14 cellular contexts compared by ENCODE assay signal in the genomic region with DNA sequence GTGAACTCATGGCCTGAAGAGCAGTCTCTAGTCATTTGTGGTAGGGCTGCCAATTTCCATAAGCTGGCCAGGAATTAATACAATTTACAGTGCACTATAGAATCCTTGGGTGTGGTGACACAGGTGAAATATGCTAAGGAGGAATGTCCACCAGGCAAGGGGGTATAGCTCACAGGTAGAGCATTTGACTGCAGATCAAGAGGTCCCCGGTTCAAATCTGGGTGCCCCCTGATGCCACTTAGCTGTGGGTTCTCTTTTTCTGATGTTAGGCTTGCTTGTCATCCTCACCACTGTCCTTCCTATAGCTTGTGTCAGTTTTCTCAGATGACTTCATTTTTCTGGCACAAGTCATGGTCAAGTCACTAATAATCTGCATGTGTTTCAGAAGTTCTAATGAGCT.
"Had no signal": no experiment of that assay in that cellular context is flagged by ENCODE, and none has a peak within 500 bp of the region (broad histone marks: within the 10 kb centered on the region; RNA-seq: fewer than 3 reads in every experiment).

No MANE protein-coding gene starts in this region.

- H3K36me3 ChIP-seq: brain microvascular endothelial cell had no signal

- H3K27ac ChIP-seq: brain microvascular endothelial cell had no signal

- H3K27ac Mint-ChIP-seq: activated T-helper 17 cell treated with anti-CD3 and anti-CD28 coated beads, Interleukin-2, amount 50 U/mL, for 72 hours; natural killer cell treated with Interleukin-12 subunit alpha and Interleukin-12 subunit beta and Interleukin-15 and Interleukin-18, amount 100 ng/mL, for 72 hours; stimulated activated naive CD8-positive, alpha-beta T cell treated with anti-CD3 and anti-CD28 coated beads, Interleukin-15, Interleukin-2, amounts not matched to agents 100 ng/mL and 50 ng/mL, for 24 hours; T-helper 2 cell treated with Interferon-gamma antibody and Interleukin-4, amounts not matched to agents 5 μg/mL and 100 μg/mL, for 36 hours; type B pancreatic cell had no signal

- H3K9me3 Mint-ChIP-seq: activated T-helper 17 cell treated with anti-CD3 and anti-CD28 coated beads, Interleukin-2, amount 50 U/mL, for 72 hours; natural killer cell treated with Interleukin-12 subunit alpha and Interleukin-12 subunit beta and Interleukin-15 and Interleukin-18, amount 100 ng/mL, for 72 hours; stimulated activated naive CD8-positive, alpha-beta T cell treated with anti-CD3 and anti-CD28 coated beads, Interleukin-15, Interleukin-2, amounts not matched to agents 100 ng/mL and 50 ng/mL, for 24 hours; T-helper 2 cell treated with Interferon-gamma antibody and Interleukin-4, amounts not matched to agents 5 μg/mL and 100 μg/mL, for 36 hours; type B pancreatic cell had no signal

- H3K36me3 Mint-ChIP-seq: natural killer cell treated with Interleukin-12 subunit alpha and Interleukin-12 subunit beta and Interleukin-15 and Interleukin-18, amount 100 ng/mL, for 72 hours; type B pancreatic cell had no signal

- H3K27me3 ChIP-seq: brain microvascular endothelial cell had no signal

- ATAC-seq: activated T-helper 17 cell treated with anti-CD3 and anti-CD28 coated beads, Interleukin-2, amount 50 U/mL, for 72 hours; natural killer cell treated with Interleukin-12 subunit alpha and Interleukin-12 subunit beta and Interleukin-15 and Interleukin-18, amount 100 ng/mL, for 72 hours had no signal

- H3K4me3 Mint-ChIP-seq: activated T-helper 17 cell treated with anti-CD3 and anti-CD28 coated beads, Interleukin-2, amount 50 U/mL, for 72 hours; natural killer cell treated with Interleukin-12 subunit alpha and Interleukin-12 subunit beta and Interleukin-15 and Interleukin-18, amount 100 ng/mL, for 72 hours; stimulated activated naive CD8-positive, alpha-beta T cell treated with anti-CD3 and anti-CD28 coated beads, Interleukin-15, Interleukin-2, amounts not matched to agents 100 ng/mL and 50 ng/mL, for 24 hours; T-helper 2 cell treated with Interferon-gamma antibody and Interleukin-4, amounts not matched to agents 5 μg/mL and 100 μg/mL, for 36 hours; type B pancreatic cell had no signal

- DNase-seq: activated CD4-positive, alpha-beta T cell treated with anti-CD3 and anti-CD28 coated beads for 1 hour; activated CD8-positive, alpha-beta memory T cell treated with anti-CD3 and anti-CD28 coated beads, Interleukin-2, amount 50 U/mL, for 48 hours; activated naive CD4-positive, alpha-beta T cell treated with Interleukin-2 at 50 U/mL for 16 hours; anterior cingulate cortex; brain microvascular endothelial cell; effector memory CD4-positive, alpha-beta T cell; head of caudate nucleus; stimulated activated CD4-positive, alpha-beta T cell treated with anti-CD3 and anti-CD28 coated beads, Interleukin-4, amount 100 ng/mL, for 4 hours; SW 1271 had no signal
